8 cellular contexts compared by ENCODE assay signal in genomic region chr10:7410800-7411670, GRCh38. TPM values are rescaled to one million over a fixed set of nuclear protein-coding genes. Genes with fewer than 3 reads are reported as not detected.
DNase-seq lines count a peak whose midpoint lies in the region; ATAC-seq and TF ChIP-seq lines count a peak whose summit lies in the region.

SFMBT2 (minus strand) TSS chr10:7411034; CDS start chr10:7381898, 29,136 bp downstream.

- POLR2A ChIA-PET in Caco-2 (lab: Charles Lee): no interaction called here

- WGBS in psoas muscle, 3 donors: 0 to 1% (median 0%) methylated on average over 68 to 74 of the region's 74 CpGs

- H3K27ac Mint-ChIP-seq in Caco-2 (ENCODE audit: unreplicated experiment): no peak within 1 kb of the TSS

- peaks cover 11% of the 10 kb centered on the region; the same call in 1 of the 2 replicates for H3K36me3 ChIP-seq in BLaER1
- H3K36me3 ChIP-seq in psoas muscle (ENCODE audit: insufficient read depth in 1 of 2, low read depth in 1 of 2): no peaks in the 10 kb centered on the region
- H3K36me3 ChIP-seq in Caco-2 (ENCODE audit: control insufficient read depth, insufficient read depth, low read length): no peaks in the 10 kb centered on the region

- no peaks in the 10 kb centered on the region for H3K27me3 Mint-ChIP-seq in Caco-2 (ENCODE audit: insufficient read depth, unreplicated experiment)

- H3K4me1 Mint-ChIP-seq in Caco-2 (ENCODE audit: low read depth, unreplicated experiment): no peaks in the 10 kb centered on the region

- H3K9me3 ChIP-seq in BLaER1 (no peaks in the 10 kb centered on the region), psoas muscle (no peaks in the 10 kb centered on the region), Caco-2 (peaks cover 27% of the 10 kb centered on the region; the same call in 1 of the 2 replicates)

- intact Hi-C loops in psoas muscle (cut with DNase I) (loop anchor here (10.0 kb wide), 4 partner anchors 496 to 746 kb away; no protein-coding TSS in a partner anchor), Caco-2 (cut with micrococcal nuclease; ENCODE audit: unreplicated experiment) (no loop called here)

- H3K4me3 ChIP-seq in BLaER1 (peak within 1 kb of the TSS; percentile 90), psoas muscle (peak within 1 kb of the TSS; percentile 77), Caco-2 (ENCODE audit: low read depth, low read length) (no peak within 1 kb of the TSS)

- TF ChIP-seq CTCF in psoas muscle (IDR thresholded peaks at IDR 0.05): peak; percentile 5
- TF ChIP-seq CTCF in Caco-2 (IDR thresholded peaks at IDR 0.05; ENCODE audit: insufficient read depth in 1 of 2, low read depth in 1 of 2, low read length in 1 of 2, severe bottlenecking in 1 of 2, unreplicated experiment in 1 of 2): no peak

- H3K27ac ChIP-seq in BLaER1 (peak within 1 kb of the TSS; percentile 94), psoas muscle (peak within 1 kb of the TSS; percentile 81)

- no TSS peak for BruUV-seq in Caco-2 (replicated peaks; lab: Mats Ljungman, UMichigan)

- H3K27me3 ChIP-seq in BLaER1 (peaks cover 39% of the 10 kb centered on the region), psoas muscle (ENCODE audit: insufficient read depth in 3 of 3, low read length in 2 of 3) (peaks cover 0 to 8% (median 5%) of the 10 kb centered on the region in 3 donors), Caco-2 (replicated peaks; ENCODE audit: control insufficient read depth, insufficient read depth, low read length) (no peaks in the 10 kb centered on the region)

- H3K4me2 ChIP-seq in BLaER1: peak within 1 kb of the TSS; percentile 96

- H3K4me1 ChIP-seq in BLaER1 (peaks cover 39% of the 10 kb centered on the region), psoas muscle (peaks cover 16% of the 10 kb centered on the region), Caco-2 (no peaks in the 10 kb centered on the region)

- H3K9ac ChIP-seq in BLaER1: peak within 1 kb of the TSS; percentile 95

- H3K4me3 Mint-ChIP-seq in Caco-2 (ENCODE audit: unreplicated experiment): no peak within 1 kb of the TSS

- ATAC-seq in GM19397 (IDR thresholded peaks at IDR 0.05; ENCODE audit: unreplicated experiment) (peak; percentile 33), psoas muscle (peak; percentile 51 to 68 (median 56))

- CTCF ChIA-PET in Caco-2 (lab: Charles Lee): no interaction called here

- DNase-seq in HUDEP-2 (lab: John Stamatoyannopoulos, UW; ENCODE audit: unreplicated experiment in 76 of 76) (peak in 41 of 76 experiments; percentile 4 to 69 (median 31)), T-helper 1 cell (peak; percentile 41 to 78 (median 57)), astrocyte of the hippocampus (ENCODE audit: low read depth, low spot score) (peak; percentile 85), hepatic stellate cell (ENCODE audit: low spot score) (peak; percentile 67), psoas muscle (peak; percentile 64 to 77), Caco-2 (no peak)

- no peaks in the 10 kb centered on the region for H3K36me3 Mint-ChIP-seq in Caco-2 (ENCODE audit: insufficient read depth, unreplicated experiment)

- peaks cover 8% of the 10 kb centered on the region for H4K20me1 ChIP-seq in BLaER1

- H3K9me3 Mint-ChIP-seq in Caco-2 (ENCODE audit: unreplicated experiment): peaks cover 8% of the 10 kb centered on the region

RNA-seq across cellular contexts. Expression of gene SFMBT2, which starts in this region (rescaled TPM):
- total RNA-seq in psoas muscle (1 to 10 TPM; 3.0 to 8.2 (median 5.0) TPM), Caco-2 (2022) (not detected in 2 replicates)
- under 1 TPM; 0.53 to 0.87 (median 0.59) TPM for polyA plus RNA-seq in psoas muscle

Comparison
In these comparisons a context has a peak if more than half of its experiments do, and no peak if none do; other contexts are left out.
1. DNase-seq: peak in HUDEP-2 (41 of 76), T-helper 1 cell (5 of 5), astrocyte of the hippocampus (single experiment), hepatic stellate cell (single experiment) and psoas muscle (2 of 2); none in Caco-2 (0 of 2).